8 cellular contexts compared by ENCODE assay signal in genomic region chr11:119015054-119015611, GRCh38. TPM values are rescaled to one million over a fixed set of nuclear protein-coding genes. Genes with fewer than 3 reads are reported as not detected.
DNase-seq lines count a peak whose midpoint lies in the region; ATAC-seq, FAIRE-seq and TF ChIP-seq lines count a peak whose summit lies in the region.

No MANE protein-coding gene starts in this region.

- in situ Hi-C loops in GM12878 (cut with MboI), result no loop called here

- H3K27me3 Mint-ChIP-seq in nephron (ENCODE audit: low read depth), result no peaks in the 10 kb centered on the region

- H3K27me3 ChIP-seq in GM12878 (replicated peaks in 1 of 2; ENCODE audit: control insufficient read depth in 2 of 2, insufficient read depth in 2 of 2, low read length in 1 of 2), result no peaks in the 10 kb centered on the region
- no peaks in the 10 kb centered on the region for H3K27me3 ChIP-seq in neuronal stem cell (ENCODE audit: control insufficient read depth in 3 of 3, insufficient read depth in 3 of 3, low read depth in 1 of 3, low read length in 3 of 3)
- H3K27me3 ChIP-seq in vagina, result no peaks in the 10 kb centered on the region

- no peak overlapping the region for H3K18ac ChIP-seq in neuronal stem cell (ENCODE audit: low read length)

- H3K9me3 ChIP-seq in GM12878 (replicated peaks; ENCODE audit: control insufficient read depth, insufficient read depth, low read length) (no peaks in the 10 kb centered on the region; the same call in 2 of the 3 replicates), neuronal stem cell (replicated peaks in 1 of 2; ENCODE audit: control insufficient read depth in 2 of 2, insufficient read depth in 1 of 2, low read depth in 1 of 2, low read length in 2 of 2) (peaks cover 0 to 2% of the 10 kb centered on the region in 2 donors), vagina (no peaks in the 10 kb centered on the region)

- H3K9ac ChIP-seq in GM12878 (ENCODE audit: control insufficient read depth, insufficient read depth, low read length) (no peak overlapping the region), neuronal stem cell (ENCODE audit: low read depth, low read length, poor library complexity) (no peak overlapping the region)

- peaks cover 65% of the 10 kb centered on the region for H3K36me3 Mint-ChIP-seq in nephron (ENCODE audit: low read depth)

- TF ChIP-seq POLR2A in GM12891 (IDR thresholded peaks at IDR 0.05; ENCODE audit: low read depth, low read length) (no peak), GM12878 (IDR thresholded peaks at IDR 0.05; ENCODE audit: low read depth, low read length) (peak; percentile 29), vagina (IDR thresholded peaks at IDR 0.05) (no peak)

- no peak overlapping the region for H4K91ac ChIP-seq in neuronal stem cell (ENCODE audit: low read depth, low read length, poor library complexity)

- no peak overlapping the region for H3K4me3 ChIP-seq in GM12878
- H3K4me3 ChIP-seq in neuronal stem cell (ENCODE audit: low read length in 2 of 2), result no peak overlapping the region
- no peak overlapping the region for H3K4me3 ChIP-seq in vagina

- H4K20me1 ChIP-seq in GM12878 (ENCODE audit: control insufficient read depth, insufficient read depth), result no peaks in the 10 kb centered on the region

- H2BK15ac ChIP-seq in neuronal stem cell (ENCODE audit: low read length), result no peak overlapping the region

- no peak overlapping the region for H2AFZ ChIP-seq in GM12878 (ENCODE audit: control insufficient read depth, low read depth, low read length)
- no peak overlapping the region for H2AFZ ChIP-seq in neuronal stem cell (ENCODE audit: low read length)

- TF ChIP-seq RAD21 in GM12878 (IDR thresholded peaks at IDR 0.05; ENCODE audit: insufficient read depth, low read depth, low read length), result no peak

- 86% methylated on average over 8 of the region's 8 CpGs for WGBS in GM12878 (ENCODE audit: insufficient coverage, insufficient replicate concordance, low lambda C conversion rate, missing lambda C conversion rate)
- WGBS in neuronal stem cell (ENCODE audit: extremely low coverage in 2 of 2, insufficient read length in 2 of 2, insufficient replicate concordance in 1 of 2), 2 donors, result no CpG with 5 or more reads among the region's 8 CpGs

- no peak overlapping the region for H2BK12ac ChIP-seq in neuronal stem cell (ENCODE audit: low read length)

- RAD21 ChIA-PET in GM12878 (lab: Charles Lee; ENCODE audit: unreplicated experiment), result interaction anchor here (0.8 to 1.4 kb wide), 4 partner anchors 10 to 323 kb away, joined by 3 read pairs; partner anchors contain the start of gene SLC37A4

- FAIRE-seq in GM12891 (lab: Jason Lieb, UNC), result no peak
- FAIRE-seq in GM12878 (lab: Jason Lieb, UNC), result no peak

- DNase-seq in GM12891 (ENCODE audit: insufficient read length, low spot score), result no peak
- peak; percentile 25 for DNase-seq in NCI-H69 (lab: John Stamatoyannopoulos, UW)
- DNase-seq in GM12878 (ENCODE audit: low read depth, low spot score), result no peak
- DNase-seq in neuronal stem cell (ENCODE audit: low spot score), result no peak
- DNase-seq in GM19238 (ENCODE audit: insufficient read length, low spot score), result no peak
- no peak for DNase-seq in vagina (ENCODE audit: extremely low spot score in 2 of 2)
- DNase-seq in NCI-H510A treated with DMSO at 0.1 percent for 48 hours (lab: John Stamatoyannopoulos, UW), result no peak

- H3K27ac ChIP-seq in GM12878 (ENCODE audit: control insufficient read depth, insufficient read depth) (no peak overlapping the region), neuronal stem cell (replicated peaks; ENCODE audit: low read length) (no peak overlapping the region), vagina (no peak overlapping the region)

- H3K4me2 ChIP-seq in GM12878 (ENCODE audit: control insufficient read depth, insufficient read depth) (no peak overlapping the region), neuronal stem cell (ENCODE audit: insufficient read depth, low read length, poor library complexity, severe bottlenecking) (no peak overlapping the region)

- TF ChIP-seq EP300 in GM12878 (IDR thresholded peaks at IDR 0.05; ENCODE audit: borderline replicate concordance in 1 of 2, control insufficient read depth in 1 of 2, low read depth in 2 of 2, low read length in 2 of 2), result no peak

- peaks cover 45% of the 10 kb centered on the region for H3K79me2 ChIP-seq in GM12878 (ENCODE audit: control insufficient read depth, insufficient read depth, low read length)

- no peak overlapping the region for H4K8ac ChIP-seq in neuronal stem cell (ENCODE audit: low read depth, low read length)

- POLR2A ChIA-PET in GM12878 (lab: Charles Lee), result interaction anchor here (1.0 to 1.8 kb wide), 6 partner anchors 13 to 40 kb away, joined by 3 to 9 read pairs (median 3); no protein-coding TSS in a partner anchor

- peaks cover 17 to 24% of the 10 kb centered on the region in 2 experiments for H3K36me3 ChIP-seq in GM12878 (ENCODE audit: control insufficient read depth in 2 of 2, insufficient read depth in 2 of 2, low read length in 1 of 2)
- peaks cover 35 to 75% of the 10 kb centered on the region in 2 donors for H3K36me3 ChIP-seq in neuronal stem cell (replicated peaks in 1 of 2; ENCODE audit: control insufficient read depth in 2 of 2, insufficient read depth in 2 of 2, low read length in 2 of 2)
- H3K36me3 ChIP-seq in vagina, result peaks cover 0 to 54% of the 10 kb centered on the region in 2 donors

- no peaks in the 10 kb centered on the region; the same call in 1 of the 2 replicates for H3K4me1 ChIP-seq in GM12878 (ENCODE audit: control insufficient read depth, insufficient read depth, low read length)
- peaks cover 5 to 8% of the 10 kb centered on the region in 2 donors for H3K4me1 ChIP-seq in neuronal stem cell (ENCODE audit: control insufficient read depth in 2 of 2, insufficient read depth in 1 of 2, low read depth in 1 of 2, low read length in 2 of 2)
- peaks cover 37% of the 10 kb centered on the region for H3K4me1 ChIP-seq in vagina

- TF ChIP-seq CTCF in GM12878 (IDR thresholded peaks at IDR 0.05 in 2 of 3, conservative IDR thresholded peaks at IDR 0.05 in 1 of 3; ENCODE audit: control insufficient read depth in 2 of 3, extremely low read depth in 1 of 3, insufficient read depth in 1 of 3, low read depth in 3 of 3, low read length in 3 of 3) (no peak), nephron (IDR thresholded peaks at IDR 0.05; ENCODE audit: unreplicated experiment in 3 of 3) (no peak), vagina (IDR thresholded peaks at IDR 0.05) (no peak)

- no peak for ATAC-seq in GM12878

- H3K4me3 Mint-ChIP-seq in nephron, result peak overlapping the region; percentile 42 to 76 (median 68)

- H3K14ac ChIP-seq in neuronal stem cell (ENCODE audit: low read length), result no peak overlapping the region

- H3K79me1 ChIP-seq in neuronal stem cell (ENCODE audit: low read depth, low read length), result peaks cover 7% of the 10 kb centered on the region

- SMC1A ChIA-PET in GM12878 (lab: Charles Lee; ENCODE audit: uncharacterized antibody, unreplicated experiment), result interaction anchor here (1.1 to 6.4 kb wide), 3 partner anchors 12 to 17 kb away, joined by 4 to 40 read pairs (median 26); partner anchors contain the start of genes CENATAC and SLC37A4

- peaks cover 16% of the 10 kb centered on the region for H3K4me1 Mint-ChIP-seq in nephron

- H2BK5ac ChIP-seq in neuronal stem cell (ENCODE audit: low read length), result no peak overlapping the region

- H3K4ac ChIP-seq in neuronal stem cell (ENCODE audit: low read length), result no peak overlapping the region

- intact Hi-C loops in GM12878 (cut with micrococcal nuclease; ENCODE audit: unreplicated experiment), result loop anchor here (5.0 kb wide), 1 partner anchor 87 kb away; the partner anchor contains the start of gene DPAGT1
- intact Hi-C loops in vagina (cut with DNase I), result no loop called here

- H2AK5ac ChIP-seq in neuronal stem cell (ENCODE audit: low read depth, low read length), result no peak overlapping the region

- no peak overlapping the region for H3K23ac ChIP-seq in neuronal stem cell (ENCODE audit: low read depth, low read length, poor library complexity)

- CTCF ChIA-PET in GM12878 (lab: Yijun Ruan, JAX), result interaction anchor here (0.7 to 2.5 kb wide), 7 partner anchors 12 to 309 kb away, joined by 3 to 8 read pairs (median 3); no protein-coding TSS in a partner anchor

- H3K9me3 Mint-ChIP-seq in nephron, result no peaks in the 10 kb centered on the region

- no TSS peak for BruUV-seq in GM12878 (replicated peaks; lab: Mats Ljungman, UMichigan)

- peak overlapping the region in 1 of 3 experiments; percentile 34 for H3K27ac Mint-ChIP-seq in nephron

- H2BK120ac ChIP-seq in neuronal stem cell (ENCODE audit: low read depth, low read length), result no peak overlapping the region

RNA-seq across cellular contexts. Expression of gene RPS25, which starts 3.0 kb away (rescaled TPM):
- polyA plus RNA-seq in GM12891 (2012; ENCODE audit: low read depth, missing spikeins), result 4,068 TPM
- 240 and 366 TPM in 2 replicates for total RNA-seq in GM12878 (2013; cell fraction: nucleolus; rRNA removed)
- total RNA-seq in GM12878 (2014; rRNA removed) (886 and 1,063 TPM in 2 replicates), GM12878 (2014; rRNA removed; fragmentation: Illumina TruSeq; extraction: Trizol) (3,203 and 3,262 TPM in 2 replicates), GM12878 (2021) (1,627 and 1,676 TPM in 2 replicates), vagina (1,843 TPM)
- 10,130 TPM for polyA plus RNA-seq in GM12878 (2011; ENCODE audit: low read depth)
- polyA plus RNA-seq in GM12878 (2011; rRNA removed) (1,188 and 1,624 TPM in 2 replicates), GM12878 (2014; fragmentation: Illumina TruSeq; extraction: Trizol) (3,746 and 5,671 TPM in 2 replicates), GM12878 (2014; fragmentation: Nextera tagmentation; extraction: Ambion mirVana) (1,000 to 10,000 TPM; 3,292 to 3,419 TPM), GM12878 (2014; rRNA removed) (1,401 and 2,108 TPM in 2 replicates), GM12878 (2016; fragmentation: Nextera tagmentation; extraction: Ambion mirVana) (1,000 to 10,000 TPM; 2,959 to 3,172 TPM)
- polyA plus RNA-seq in GM12878 (2011; cell fraction: cytosol; rRNA removed), result 1,068 and 1,259 TPM in 2 replicates
- polyA plus RNA-seq in GM12878 (2011; cell fraction: nucleus; rRNA removed), result 573 and 676 TPM in 2 replicates
- polyA plus RNA-seq in GM12878 (2012), result 2,542 and 2,883 TPM in 2 replicates
- polyA minus RNA-seq in GM12878 (2011; rRNA and poly(A)+ RNA removed), result 195 and 260 TPM in 2 replicates
- 285 and 317 TPM in 2 replicates for polyA minus RNA-seq in GM12878 (2011; cell fraction: cytosol; rRNA and poly(A)+ RNA removed)
- polyA minus RNA-seq in GM12878 (2011; cell fraction: nucleus; rRNA and poly(A)+ RNA removed), result 42.4 and 48.0 TPM in 2 replicates
- polyA plus RNA-seq in neuronal stem cell (2013, experiment 1 of 2), result 3,221 TPM
- polyA plus RNA-seq in neuronal stem cell (2013, experiment 2 of 2), result 3,219 TPM

RNA-seq across cellular contexts. Expression of gene TRAPPC4, which starts 3.4 kb away (rescaled TPM):
- 69.5 TPM for polyA plus RNA-seq in GM12891 (2012; ENCODE audit: low read depth, missing spikeins)
- 40.8 and 43.0 TPM in 2 replicates for total RNA-seq in GM12878 (2013; cell fraction: nucleolus; rRNA removed)
- total RNA-seq in GM12878 (2014; rRNA removed), result 76.5 and 87.1 TPM in 2 replicates
- 66.1 and 69.1 TPM in 2 replicates for total RNA-seq in GM12878 (2014; rRNA removed; fragmentation: Illumina TruSeq; extraction: Trizol)
- total RNA-seq in GM12878 (2021), result 62.7 and 62.8 TPM in 2 replicates
- 37.4 TPM for polyA plus RNA-seq in GM12878 (2011; ENCODE audit: low read depth)
- polyA plus RNA-seq in GM12878 (2011; rRNA removed), result 94.2 and 105 TPM in 2 replicates
- polyA plus RNA-seq in GM12878 (2011; cell fraction: cytosol; rRNA removed), result 154 and 245 TPM in 2 replicates
- 71.7 and 114 TPM in 2 replicates for polyA plus RNA-seq in GM12878 (2011; cell fraction: nucleus; rRNA removed)
- polyA plus RNA-seq in GM12878 (2012), result 53.1 and 53.9 TPM in 2 replicates
- 56.7 and 61.6 TPM in 2 replicates for polyA plus RNA-seq in GM12878 (2014; fragmentation: Illumina TruSeq; extraction: Trizol)
- 100 to 1,000 TPM; 205 to 231 TPM for polyA plus RNA-seq in GM12878 (2014; fragmentation: Nextera tagmentation; extraction: Ambion mirVana)
- 91.5 and 92.7 TPM in 2 replicates for polyA plus RNA-seq in GM12878 (2014; rRNA removed)
- polyA plus RNA-seq in GM12878 (2016; fragmentation: Nextera tagmentation; extraction: Ambion mirVana), result 100 to 1,000 TPM; 188 to 196 TPM
- polyA minus RNA-seq in GM12878 (2011; rRNA and poly(A)+ RNA removed), result 80.1 and 95.1 TPM in 2 replicates
- polyA minus RNA-seq in GM12878 (2011; cell fraction: cytosol; rRNA and poly(A)+ RNA removed), result 9.5 and 15.8 TPM in 2 replicates
- polyA minus RNA-seq in GM12878 (2011; cell fraction: nucleus; rRNA and poly(A)+ RNA removed), result 30.0 and 42.6 TPM in 2 replicates
- 72.1 TPM for polyA plus RNA-seq in neuronal stem cell (2013, experiment 1 of 2)
- 74.9 TPM for polyA plus RNA-seq in neuronal stem cell (2013, experiment 2 of 2)
- total RNA-seq in vagina, result 40.0 TPM

RNA-seq across cellular contexts. Expression of gene SLC37A4, which starts 15.5 kb away (rescaled TPM):
- polyA plus RNA-seq in GM12891 (2012; ENCODE audit: low read depth, missing spikeins), result 14.7 TPM
- total RNA-seq in GM12878 (2013; cell fraction: nucleolus; rRNA removed), result 37.1 and 38.5 TPM in 2 replicates
- total RNA-seq in GM12878 (2014; rRNA removed) (15.5 and 17.1 TPM in 2 replicates), GM12878 (2014; rRNA removed; fragmentation: Illumina TruSeq; extraction: Trizol) (11.5 and 11.6 TPM in 2 replicates), GM12878 (2021) (19.2 and 20.6 TPM in 2 replicates), vagina (16.0 TPM)
- polyA plus RNA-seq in GM12878 (2011; ENCODE audit: low read depth), result 13.3 TPM
- polyA plus RNA-seq in GM12878 (2011; rRNA removed) (22.0 and 29.7 TPM in 2 replicates), GM12878 (2014; fragmentation: Illumina TruSeq; extraction: Trizol) (16.4 and 20.1 TPM in 2 replicates), GM12878 (2014; fragmentation: Nextera tagmentation; extraction: Ambion mirVana) (10 to 100 TPM; 11.9 to 12.1 TPM), GM12878 (2014; rRNA removed) (25.3 and 25.8 TPM in 2 replicates), GM12878 (2016; fragmentation: Nextera tagmentation; extraction: Ambion mirVana) (10 to 100 TPM; 24.2 to 27.8 TPM)
- 45.9 and 47.6 TPM in 2 replicates for polyA plus RNA-seq in GM12878 (2011; cell fraction: cytosol; rRNA removed)
- 136 and 177 TPM in 2 replicates for polyA plus RNA-seq in GM12878 (2011; cell fraction: nucleus; rRNA removed)
- 13.9 and 18.0 TPM in 2 replicates for polyA plus RNA-seq in GM12878 (2012)
- 40.1 and 45.7 TPM in 2 replicates for polyA minus RNA-seq in GM12878 (2011; rRNA and poly(A)+ RNA removed)
- 5.3 and 8.1 TPM in 2 replicates for polyA minus RNA-seq in GM12878 (2011; cell fraction: cytosol; rRNA and poly(A)+ RNA removed)
- polyA minus RNA-seq in GM12878 (2011; cell fraction: nucleus; rRNA and poly(A)+ RNA removed), result 21.5 and 27.0 TPM in 2 replicates
- polyA plus RNA-seq in neuronal stem cell (2013, experiment 1 of 2), result 44.0 TPM
- polyA plus RNA-seq in neuronal stem cell (2013, experiment 2 of 2), result 44.3 TPM

RNA-seq across cellular contexts. Expression of gene CENATAC, which starts 17.2 kb away (rescaled TPM):
- 7.1 TPM for polyA plus RNA-seq in GM12891 (2012; ENCODE audit: low read depth, missing spikeins)
- 125 and 142 TPM in 2 replicates for total RNA-seq in GM12878 (2013; cell fraction: nucleolus; rRNA removed)
- 31.1 and 35.5 TPM in 2 replicates for total RNA-seq in GM12878 (2014; rRNA removed)
- total RNA-seq in GM12878 (2014; rRNA removed; fragmentation: Illumina TruSeq; extraction: Trizol), result 26.7 and 30.7 TPM in 2 replicates
- 19.0 and 24.0 TPM in 2 replicates for total RNA-seq in GM12878 (2021)
- 12.6 TPM for polyA plus RNA-seq in GM12878 (2011; ENCODE audit: low read depth)
- 26.4 and 31.1 TPM in 2 replicates for polyA plus RNA-seq in GM12878 (2011; rRNA removed)
- 10.8 and 16.9 TPM in 2 replicates for polyA plus RNA-seq in GM12878 (2011; cell fraction: cytosol; rRNA removed)
- 52.1 and 66.2 TPM in 2 replicates for polyA plus RNA-seq in GM12878 (2011; cell fraction: nucleus; rRNA removed)
- polyA plus RNA-seq in GM12878 (2012), result 12.7 and 17.2 TPM in 2 replicates
- 17.1 and 19.5 TPM in 2 replicates for polyA plus RNA-seq in GM12878 (2014; fragmentation: Illumina TruSeq; extraction: Trizol)
- 1 to 10 TPM; 4.8 to 8.2 TPM for polyA plus RNA-seq in GM12878 (2014; fragmentation: Nextera tagmentation; extraction: Ambion mirVana)
- 33.7 and 37.1 TPM in 2 replicates for polyA plus RNA-seq in GM12878 (2014; rRNA removed)
- 10 to 100 TPM; 19.3 to 24.2 TPM for polyA plus RNA-seq in GM12878 (2016; fragmentation: Nextera tagmentation; extraction: Ambion mirVana)
- polyA minus RNA-seq in GM12878 (2011; rRNA and poly(A)+ RNA removed), result 22.2 and 24.3 TPM in 2 replicates
- polyA minus RNA-seq in GM12878 (2011; cell fraction: cytosol; rRNA and poly(A)+ RNA removed), result 11.2 and 11.5 TPM in 2 replicates
- polyA minus RNA-seq in GM12878 (2011; cell fraction: nucleus; rRNA and poly(A)+ RNA removed), result 24.2 and 40.4 TPM in 2 replicates
- polyA plus RNA-seq in neuronal stem cell (2013, experiment 1 of 2), result 18.7 TPM
- 20.9 TPM for polyA plus RNA-seq in neuronal stem cell (2013, experiment 2 of 2)
- total RNA-seq in vagina, result 49.8 TPM

RNA-seq across cellular contexts. Expression of gene HYOU1, which starts 41.9 kb away (rescaled TPM):
- polyA plus RNA-seq in GM12891 (2012; ENCODE audit: low read depth, missing spikeins), result 63.6 TPM
- 90.5 and 95.1 TPM in 2 replicates for total RNA-seq in GM12878 (2013; cell fraction: nucleolus; rRNA removed)
- total RNA-seq in GM12878 (2014; rRNA removed) (90.7 and 94.9 TPM in 2 replicates), GM12878 (2014; rRNA removed; fragmentation: Illumina TruSeq; extraction: Trizol) (80.8 and 91.5 TPM in 2 replicates), GM12878 (2021) (133 and 156 TPM in 2 replicates), vagina (49.6 TPM)
- 59.9 TPM for polyA plus RNA-seq in GM12878 (2011; ENCODE audit: low read depth)
- polyA plus RNA-seq in GM12878 (2011; rRNA removed) (74.8 and 119 TPM in 2 replicates), GM12878 (2014; fragmentation: Illumina TruSeq; extraction: Trizol) (93.2 and 121 TPM in 2 replicates), GM12878 (2014; fragmentation: Nextera tagmentation; extraction: Ambion mirVana) (10 to 100 TPM; 15.4 to 46.3 TPM), GM12878 (2014; rRNA removed) (99.4 and 116 TPM in 2 replicates), GM12878 (2016; fragmentation: Nextera tagmentation; extraction: Ambion mirVana) (100 to 1,000 TPM; 154 to 157 TPM)
- polyA plus RNA-seq in GM12878 (2011; cell fraction: cytosol; rRNA removed), result 141 and 144 TPM in 2 replicates
- 124 and 149 TPM in 2 replicates for polyA plus RNA-seq in GM12878 (2011; cell fraction: nucleus; rRNA removed)
- polyA plus RNA-seq in GM12878 (2012), result 70.3 and 94.8 TPM in 2 replicates
- polyA minus RNA-seq in GM12878 (2011; rRNA and poly(A)+ RNA removed), result 118 and 166 TPM in 2 replicates
- 59.7 and 60.1 TPM in 2 replicates for polyA minus RNA-seq in GM12878 (2011; cell fraction: cytosol; rRNA and poly(A)+ RNA removed)
- polyA minus RNA-seq in GM12878 (2011; cell fraction: nucleus; rRNA and poly(A)+ RNA removed), result 34.5 and 59.4 TPM in 2 replicates
- 76.2 TPM for polyA plus RNA-seq in neuronal stem cell (2013, experiment 1 of 2)
- polyA plus RNA-seq in neuronal stem cell (2013, experiment 2 of 2), result 79.0 TPM
